Comparison of ENCODE assay signal across 32 cellular contexts in the genomic region with DNA sequence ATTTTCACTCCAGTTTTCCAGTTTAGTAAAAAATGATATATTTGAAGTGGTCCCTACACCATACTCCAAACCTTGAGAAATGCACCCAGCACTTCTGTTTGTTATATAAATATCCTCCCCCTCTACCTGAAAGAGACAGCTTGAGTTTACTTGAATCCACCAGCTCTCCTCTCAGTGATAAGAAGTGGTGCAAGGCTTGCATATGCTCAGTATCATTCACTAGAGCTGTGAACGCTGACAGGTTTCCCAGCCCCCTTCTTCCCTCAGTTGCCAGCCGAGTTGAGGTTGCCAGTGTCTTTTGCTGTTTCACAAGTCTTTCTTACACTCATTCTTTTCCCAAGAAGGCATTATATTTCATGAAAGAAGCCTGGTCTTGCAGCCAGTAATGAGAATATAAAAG.
"Had no signal": no experiment of that assay in that cellular context is flagged by ENCODE, and none has a peak within 500 bp of the region (broad histone marks: within the 10 kb centered on the region; RNA-seq: fewer than 3 reads in every experiment).

No MANE protein-coding gene starts in this region.

- H3K36me3 Mint-ChIP-seq: activated naive CD8-positive, alpha-beta T cell treated with anti-CD3 and anti-CD28 coated beads, Interleukin-2, amount 10 ng/mL, durations not matched to agents 7 days and 5 days; stimulated activated naive B cell treated with anti-CD40 and anti-IgM and Interleukin-4, amounts not matched to agents 10 μg/mL and 1 μg/mL and 100 μg/mL, for 72 hours had no signal

- H3K36me3 ChIP-seq: brain microvascular endothelial cell, lower lobe of right lung, pancreas, prostate gland, stomach, thyroid gland, upper lobe of left lung, vagina had no signal

- H3K4me3 ChIP-seq: lower lobe of right lung, mucosa of descending colon, pancreas, prostate gland, stomach, thyroid gland, upper lobe of left lung, vagina had no signal

- H3K4me3 Mint-ChIP-seq: activated naive CD4-positive, alpha-beta T cell treated with anti-CD3 and anti-CD28 coated beads for 36 hours; activated naive CD8-positive, alpha-beta T cell treated with anti-CD3 and anti-CD28 coated beads, Interleukin-2, amount 10 ng/mL, durations not matched to agents 7 days and 5 days; activated T-helper 1 cell treated with anti-CD3 and anti-CD28 coated beads, Interleukin-12 subunit alpha, Interleukin-12 subunit beta, Interleukin-2, Interleukin-4 antibody, amounts not matched to agents 30 ng/mL and 10 ng/mL and 1 ng/mL, durations not matched to agents 14 hours and 24 hours and 36 hours; nephron; stimulated activated naive B cell treated with anti-CD40 and anti-IgM and Interleukin-4, amounts not matched to agents 10 μg/mL and 1 μg/mL and 100 μg/mL, for 72 hours; T-helper 2 cell treated with Interferon-gamma antibody and Interleukin-4, amounts not matched to agents 5 μg/mL and 100 μg/mL, for 36 hours had no signal

- H3K4me1 Mint-ChIP-seq: activated naive CD8-positive, alpha-beta T cell treated with anti-CD3 and anti-CD28 coated beads, Interleukin-2, amount 10 ng/mL, durations not matched to agents 7 days and 5 days; nephron; stimulated activated naive B cell treated with anti-CD40 and anti-IgM and Interleukin-4, amounts not matched to agents 10 μg/mL and 1 μg/mL and 100 μg/mL, for 72 hours had no signal

- H3K4me1 ChIP-seq: lower lobe of right lung, pancreas, prostate gland, stomach, thyroid gland, upper lobe of left lung, vagina had no signal

- H3K9me3 ChIP-seq: lower lobe of right lung, mucosa of descending colon, pancreas, prostate gland, thyroid gland, upper lobe of left lung, vagina had no signal

- H3K27ac ChIP-seq: brain microvascular endothelial cell, lower lobe of right lung, pancreas, prostate gland, stomach, thyroid gland, upper lobe of left lung, vagina had no signal

- FAIRE-seq: astrocyte, kidney, pancreas had no signal

- H3K27me3 Mint-ChIP-seq: activated naive CD8-positive, alpha-beta T cell treated with anti-CD3 and anti-CD28 coated beads, Interleukin-2, amount 10 ng/mL, durations not matched to agents 7 days and 5 days; stimulated activated naive B cell treated with anti-CD40 and anti-IgM and Interleukin-4, amounts not matched to agents 10 μg/mL and 1 μg/mL and 100 μg/mL, for 72 hours had no signal

- H3K27ac Mint-ChIP-seq: activated naive CD4-positive, alpha-beta T cell treated with anti-CD3 and anti-CD28 coated beads for 36 hours; activated naive CD8-positive, alpha-beta T cell treated with anti-CD3 and anti-CD28 coated beads, Interleukin-2, amount 10 ng/mL, durations not matched to agents 7 days and 5 days; activated T-helper 1 cell treated with anti-CD3 and anti-CD28 coated beads, Interleukin-12 subunit alpha, Interleukin-12 subunit beta, Interleukin-2, Interleukin-4 antibody, amounts not matched to agents 30 ng/mL and 10 ng/mL and 1 ng/mL, durations not matched to agents 14 hours and 24 hours and 36 hours; nephron; stimulated activated naive B cell treated with anti-CD40 and anti-IgM and Interleukin-4, amounts not matched to agents 10 μg/mL and 1 μg/mL and 100 μg/mL, for 72 hours; T-helper 2 cell treated with Interferon-gamma antibody and Interleukin-4, amounts not matched to agents 5 μg/mL and 100 μg/mL, for 36 hours had no signal

- ATAC-seq: esophagus mucosa; lower lobe of right lung; mucosa of descending colon; pancreas; stimulated activated naive B cell treated with anti-CD40 and anti-IgM and Interleukin-4, amounts not matched to agents 10 μg/mL and 1 μg/mL and 100 μg/mL, for 72 hours had no signal

- DNase-seq: activated CD4-positive, alpha-beta T cell treated with anti-CD3 and anti-CD28 coated beads for 4 hours; activated CD4-positive, alpha-beta T cell treated with anti-CD3 and anti-CD28 coated beads, Interleukin-2, amount 50 U/mL, for 48 hours; activated CD8-positive, alpha-beta memory T cell treated with anti-CD3 and anti-CD28 coated beads for 24 hours; activated effector memory CD4-positive, alpha-beta T cell treated with anti-CD3 and anti-CD28 coated beads, Interleukin-2, amount 50 U/mL, for 16 hours; activated naive CD4-positive, alpha-beta T cell treated with anti-CD3 and anti-CD28 coated beads for 36 hours; activated naive CD8-positive, alpha-beta T cell treated with anti-CD3 and anti-CD28 coated beads, Interleukin-2, amount 10 ng/mL, durations not matched to agents 7 days and 5 days; activated T-cell treated with anti-CD3 and anti-CD28 coated beads, Interleukin-2, amount 50 U/mL, for 1 hour; amniotic stem cell; brain microvascular endothelial cell; central memory CD4-positive, alpha-beta T cell; foreskin fibroblast; head of caudate nucleus; kidney; lower lobe of right lung; mesenchymal stem cell; mucosa of descending colon; pancreas; retina; stimulated activated CD4-positive, alpha-beta T cell treated with anti-CD3 and anti-CD28 coated beads, Interleukin-15, amount 100 ng/mL, for 24 hours; stimulated activated CD4-positive, alpha-beta T cell treated with anti-CD3 and anti-CD28 coated beads, Interleukin-2, amount 100 ng/mL, for 24 hours; stimulated activated naive B cell treated with anti-CD40 and anti-IgM and Interleukin-4, amounts not matched to agents 10 μg/mL and 1 μg/mL and 100 μg/mL, for 72 hours; stomach; T-helper 1 cell; thyroid gland; upper lobe of left lung had no signal

- H3K27me3 ChIP-seq: brain microvascular endothelial cell, pancreas, stomach, thyroid gland, upper lobe of left lung, vagina had no signal
